Comparison of ENCODE assay signal across 23 cellular contexts in the genomic region with DNA sequence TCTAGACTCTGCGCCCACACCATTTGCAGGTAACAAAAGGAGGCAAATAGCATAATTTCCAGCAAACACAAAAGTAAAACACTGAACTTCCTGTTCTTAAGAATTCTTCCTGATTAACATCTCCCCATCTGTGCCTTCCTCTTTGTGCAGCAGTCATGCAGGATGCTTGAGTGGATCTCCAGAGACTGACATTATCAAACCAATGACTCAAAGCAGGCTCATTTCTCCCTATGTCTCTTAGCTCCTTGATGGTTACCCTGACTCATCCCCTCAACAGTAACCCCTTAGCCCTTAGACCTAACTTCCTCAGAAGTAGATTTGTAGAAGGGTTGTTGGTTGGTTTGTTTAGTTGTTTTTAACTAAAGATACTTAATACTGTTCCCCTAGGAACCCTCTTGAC.
DNase-seq lines count a peak whose midpoint lies in the region; ATAC-seq lines count a peak whose summit lies in the region.
"Had no signal": no experiment of that assay in that cellular context is flagged by ENCODE, and none has a peak within 500 bp of the region (broad histone marks: within the 10 kb centered on the region; RNA-seq: fewer than 3 reads in every experiment).

No MANE protein-coding gene starts in this region.

- H3K36me3 ChIP-seq in SJCRH30 = no peaks in the 10 kb centered on the region
- H3K36me3 ChIP-seq: esophagus muscularis mucosa, heart left ventricle, tibial artery, WERI-Rb-1 had no signal

- DNase-seq in NCI-H2171 treated with DMSO at 0.1 percent for 48 hours (lab: John Stamatoyannopoulos, UW) (peak; percentile 19), NCI-H2171 (lab: John Stamatoyannopoulos, UW) (no peak), HT1080 (ENCODE audit: low read depth) (peak; percentile 89), SJCRH30 (peak in 1 of 2 experiments; percentile 41), kidney tubule cell (ENCODE audit: low spot score) (peak; percentile 84), NCI-H1105 (lab: John Stamatoyannopoulos, UW) (no peak)
- DNase-seq in natural killer cell treated with Interleukin-12 subunit alpha and Interleukin-12 subunit beta and Interleukin-15 and Interleukin-18, amount 100 ng/mL, for 72 hours (ENCODE audit: low spot score) = no peak
- DNase-seq: activated effector memory CD4-positive, alpha-beta T cell treated with anti-CD3 and anti-CD28 coated beads, Interleukin-2, amount 50 U/mL, for 16 hours; CD4-positive, alpha-beta memory T cell; heart left ventricle; KBM-7; kidney; mucosa of descending colon; NCI-H1694; NCI-H524 treated with DMSO at 0.1 percent for 48 hours; PC-9; stimulated activated CD4-positive, alpha-beta T cell treated with anti-CD3 and anti-CD28 coated beads, Interleukin-4, amount 100 ng/mL, for 24 hours; tibial artery; WERI-Rb-1 had no signal

- no peak for ATAC-seq in natural killer cell treated with Interleukin-12 subunit alpha and Interleukin-12 subunit beta and Interleukin-15 and Interleukin-18, amount 100 ng/mL, for 72 hours
- ATAC-seq in HG03521 (IDR thresholded peaks at IDR 0.05; ENCODE audit: unreplicated experiment) = no peak
- ATAC-seq: A549, heart left ventricle, mucosa of descending colon had no signal

- H3K4me1 Mint-ChIP-seq in natural killer cell treated with Interleukin-12 subunit alpha and Interleukin-12 subunit beta and Interleukin-15 and Interleukin-18, amount 100 ng/mL, for 72 hours (ENCODE audit: low read depth in 2 of 2) = no peaks in the 10 kb centered on the region
- H3K4me1 Mint-ChIP-seq: CD4-positive, alpha-beta memory T cell had no signal

- H3K36me3 Mint-ChIP-seq in natural killer cell treated with Interleukin-12 subunit alpha and Interleukin-12 subunit beta and Interleukin-15 and Interleukin-18, amount 100 ng/mL, for 72 hours = no peaks in the 10 kb centered on the region
- H3K36me3 Mint-ChIP-seq: CD4-positive, alpha-beta memory T cell had no signal

- peaks cover 15% of the 10 kb centered on the region for H3K9me3 ChIP-seq in SJCRH30 (replicated peaks)
- H3K9me3 ChIP-seq: A549, esophagus muscularis mucosa, mucosa of descending colon, tibial artery had no signal

- peaks cover 25 to 49% of the 10 kb centered on the region in 2 donors for H3K27me3 Mint-ChIP-seq in natural killer cell treated with Interleukin-12 subunit alpha and Interleukin-12 subunit beta and Interleukin-15 and Interleukin-18, amount 100 ng/mL, for 72 hours

- no peaks in the 10 kb centered on the region for H3K27me3 ChIP-seq in SJCRH30
- H3K27me3 ChIP-seq: esophagus muscularis mucosa, tibial artery had no signal

- no peaks in the 10 kb centered on the region for H3K9me3 Mint-ChIP-seq in natural killer cell treated with Interleukin-12 subunit alpha and Interleukin-12 subunit beta and Interleukin-15 and Interleukin-18, amount 100 ng/mL, for 72 hours

- H3K4me1 ChIP-seq in SJCRH30 = peaks cover 57% of the 10 kb centered on the region
- H3K4me1 ChIP-seq: A549, heart left ventricle, tibial artery had no signal

- H3K4me3 Mint-ChIP-seq in natural killer cell treated with Interleukin-12 subunit alpha and Interleukin-12 subunit beta and Interleukin-15 and Interleukin-18, amount 100 ng/mL, for 72 hours = no peak overlapping the region
- H3K4me3 Mint-ChIP-seq: CD4-positive, alpha-beta memory T cell had no signal

- peak overlapping the region; percentile 41 for H3K27ac ChIP-seq in SJCRH30
- H3K27ac ChIP-seq: A549, coronary artery, esophagus muscularis mucosa, heart left ventricle, PC-9, tibial artery, WERI-Rb-1 had no signal

- no peak overlapping the region for H3K27ac Mint-ChIP-seq in natural killer cell treated with Interleukin-12 subunit alpha and Interleukin-12 subunit beta and Interleukin-15 and Interleukin-18, amount 100 ng/mL, for 72 hours
- H3K27ac Mint-ChIP-seq: CD4-positive, alpha-beta memory T cell had no signal

- no peak overlapping the region for H3K4me3 ChIP-seq in SJCRH30
- H3K4me3 ChIP-seq: A549, coronary artery, esophagus muscularis mucosa, heart left ventricle, mucosa of descending colon, PC-9, tibial artery had no signal

Comparison
In these comparisons a context has a peak if more than half of its experiments do, and no peak if none do; other contexts are left out.
1. DNase-seq: peak in NCI-H2171 treated with DMSO at 0.1 percent for 48 hours (single experiment), HT1080 (single experiment) and kidney tubule cell (single experiment); none in NCI-H2171 (single experiment), natural killer cell treated with Interleukin-12 subunit alpha and Interleukin-12 subunit beta and Interleukin-15 and Interleukin-18, amount 100 ng/mL, for 72 hours (single experiment) and NCI-H1105 (single experiment).